Comparison of ENCODE assay signal across 9 cellular contexts in genomic region chr12:119913931-119914330, GRCh38.
"Had no signal": no experiment of that assay in that cellular context is flagged by ENCODE, and none has a peak within 500 bp of the region (broad histone marks: within the 10 kb centered on the region; RNA-seq: fewer than 3 reads in every experiment).

No MANE protein-coding gene starts in this region.

- H3K27ac Mint-ChIP-seq: GM23338, H9, HFFc6 had no signal

- H3K4me3 Mint-ChIP-seq: GM23338, H9, HFFc6 had no signal

- H3K27ac ChIP-seq: HL-60 had no signal

- FAIRE-seq: H1, H54 had no signal

- DNase-seq: H9, HCEC 1CT, HFFc6, IMR-90, KBM-7 had no signal

- H3K9me3 Mint-ChIP-seq: H9, HFFc6 had no signal
